ENCODE assay signal across 1 cellular context in the genomic region with DNA sequence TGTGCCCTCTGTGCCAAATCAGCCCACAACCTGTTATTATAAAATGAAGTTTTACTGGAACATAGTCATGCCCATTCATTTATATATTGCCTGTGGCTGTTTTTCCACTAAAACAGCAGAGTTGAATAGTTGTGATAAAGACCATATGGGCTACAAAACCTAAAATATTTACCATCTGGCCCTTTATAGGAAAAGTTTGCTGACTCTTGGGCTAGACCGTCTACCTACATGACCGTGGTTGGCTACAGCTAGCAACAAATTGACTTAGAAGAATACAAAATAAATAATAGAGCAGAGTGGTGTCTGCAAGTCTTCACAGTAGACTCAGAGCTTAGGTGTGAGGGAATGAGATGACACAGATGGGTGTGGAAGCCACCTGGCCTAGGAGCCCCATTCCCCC.
TF ChIP-seq lines count a peak whose summit lies in the region.

No MANE protein-coding gene starts in this region.

TF ChIP-seq in SK-N-SH, 30 proteins besides CTCF, POLR2A, EP300 and RAD21:
- TF ChIP-seq RCOR1 (IDR thresholded peaks at IDR 0.05; ENCODE audit: low read length) (0 out of 2 replicates have a peak, but pooled peaks have one; percentile 25), NRF1 (IDR thresholded peaks at IDR 0.05; ENCODE audit: low read depth, low read length) (no peak), SMC3 (IDR thresholded peaks at IDR 0.05; ENCODE audit: low read depth, low read length) (no peak), EZH2phosphoT487 (IDR thresholded peaks at IDR 0.05; ENCODE audit: borderline replicate concordance, low read depth) (no peak), POLR2AphosphoS5 (IDR thresholded peaks at IDR 0.05; ENCODE audit: low read depth, low read length) (no peak), ELF1 (IDR thresholded peaks at IDR 0.05) (no peak), FOXJ3 (CRISPR knock-in tag; IDR thresholded peaks at IDR 0.05) (no peak)
- TF ChIP-seq, protein P1, sequence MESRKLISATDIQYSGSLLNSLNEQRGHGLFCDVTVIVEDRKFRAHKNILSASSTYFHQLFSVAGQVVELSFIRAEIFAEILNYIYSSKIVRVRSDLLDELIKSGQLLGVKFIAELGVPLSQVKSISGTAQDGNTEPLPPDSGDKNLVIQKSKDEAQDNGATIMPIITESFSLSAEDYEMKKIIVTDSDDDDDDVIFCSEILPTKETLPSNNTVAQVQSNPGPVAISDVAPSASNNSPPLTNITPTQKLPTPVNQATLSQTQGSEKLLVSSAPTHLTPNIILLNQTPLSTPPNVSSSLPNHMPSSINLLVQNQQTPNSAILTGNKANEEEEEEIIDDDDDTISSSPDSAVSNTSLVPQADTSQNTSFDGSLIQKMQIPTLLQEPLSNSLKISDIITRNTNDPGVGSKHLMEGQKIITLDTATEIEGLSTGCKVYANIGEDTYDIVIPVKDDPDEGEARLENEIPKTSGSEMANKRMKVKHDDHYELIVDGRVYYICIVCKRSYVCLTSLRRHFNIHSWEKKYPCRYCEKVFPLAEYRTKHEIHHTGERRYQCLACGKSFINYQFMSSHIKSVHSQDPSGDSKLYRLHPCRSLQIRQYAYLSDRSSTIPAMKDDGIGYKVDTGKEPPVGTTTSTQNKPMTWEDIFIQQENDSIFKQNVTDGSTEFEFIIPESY (IDR thresholded peaks at IDR 0.05; ENCODE audit: borderline replicate concordance, low read depth) = no peak
- TF ChIP-seq, protein P2, sequence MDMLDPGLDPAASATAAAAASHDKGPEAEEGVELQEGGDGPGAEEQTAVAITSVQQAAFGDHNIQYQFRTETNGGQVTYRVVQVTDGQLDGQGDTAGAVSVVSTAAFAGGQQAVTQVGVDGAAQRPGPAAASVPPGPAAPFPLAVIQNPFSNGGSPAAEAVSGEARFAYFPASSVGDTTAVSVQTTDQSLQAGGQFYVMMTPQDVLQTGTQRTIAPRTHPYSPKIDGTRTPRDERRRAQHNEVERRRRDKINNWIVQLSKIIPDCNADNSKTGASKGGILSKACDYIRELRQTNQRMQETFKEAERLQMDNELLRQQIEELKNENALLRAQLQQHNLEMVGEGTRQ (IDR thresholded peaks at IDR 0.05; ENCODE audit: borderline replicate concordance, low read depth, low read length) = no peak
